ENCODE assay signal across 16 cellular contexts in genomic region chr2:225056330-225057073, GRCh38. TPM values are rescaled to one million over a fixed set of nuclear protein-coding genes. Genes with fewer than 3 reads are reported as not detected.
A peak's percentile ranks its signal among the peaks of the same experiment; 100 is the strongest.
DNase-seq lines count a peak whose midpoint lies in the region; ATAC-seq and TF ChIP-seq lines count a peak whose summit lies in the region.
"Had no signal": no experiment of that assay in that cellular context is flagged by ENCODE, and none has a peak within 500 bp of the region (broad histone marks: within the 10 kb centered on the region; RNA-seq: fewer than 3 reads in every experiment).

No MANE protein-coding gene starts in this region.

- no peak overlapping the region for H3K4me3 Mint-ChIP-seq in activated CD4-positive, alpha-beta memory T cell treated with anti-CD3 and anti-CD28 coated beads for 36 hours
- H3K4me3 Mint-ChIP-seq in activated CD4-positive, alpha-beta memory T cell treated with anti-CD3 and anti-CD28 coated beads, Interleukin-2, amount 10 ng/mL, durations not matched to agents 7 days and 5 days, result no peak overlapping the region
- H3K4me3 Mint-ChIP-seq in activated T-helper 17 cell treated with anti-CD3 and anti-CD28 coated beads, Interleukin-2, amount 50 U/mL, for 72 hours, result peak overlapping the region; percentile 25
- H3K4me3 Mint-ChIP-seq: brain had no signal

- peak; percentile 23 for DNase-seq in activated CD4-positive, alpha-beta memory T cell treated with anti-CD3 and anti-CD28 coated beads for 36 hours
- no peak for DNase-seq in activated CD4-positive, alpha-beta memory T cell treated with anti-CD3 and anti-CD28 coated beads, Interleukin-2, amount 10 ng/mL, durations not matched to agents 7 days and 5 days
- DNase-seq in ELR (ENCODE audit: low read depth), result peak; percentile 71
- DNase-seq in fibroblast of villous mesenchyme (ENCODE audit: low read depth), result peak; percentile 54
- DNase-seq in HuH-7 (ENCODE audit: low spot score), result no peak
- DNase-seq in activated effector memory CD4-positive, alpha-beta T cell treated with anti-CD3 and anti-CD28 coated beads, Interleukin-2, amount 50 U/mL, for 16 hours, result no peak
- DNase-seq: Calu3, head of caudate nucleus, kidney glomerular epithelial cell, NCI-H146, NCI-H446 treated with DMSO at 0.1 percent for 48 hours, pancreas had no signal

- peak overlapping the region; percentile 6 for H3K27ac Mint-ChIP-seq in activated CD4-positive, alpha-beta memory T cell treated with anti-CD3 and anti-CD28 coated beads for 36 hours
- H3K27ac Mint-ChIP-seq in activated CD4-positive, alpha-beta memory T cell treated with anti-CD3 and anti-CD28 coated beads, Interleukin-2, amount 10 ng/mL, durations not matched to agents 7 days and 5 days, result no peak overlapping the region
- no peak overlapping the region for H3K27ac Mint-ChIP-seq in activated T-helper 17 cell treated with anti-CD3 and anti-CD28 coated beads, Interleukin-2, amount 50 U/mL, for 72 hours
- H3K27ac Mint-ChIP-seq: brain had no signal

- H3K36me3 Mint-ChIP-seq in activated CD4-positive, alpha-beta memory T cell treated with anti-CD3 and anti-CD28 coated beads for 36 hours, result no peaks in the 10 kb centered on the region
- H3K36me3 Mint-ChIP-seq in activated CD4-positive, alpha-beta memory T cell treated with anti-CD3 and anti-CD28 coated beads, Interleukin-2, amount 10 ng/mL, durations not matched to agents 7 days and 5 days (ENCODE audit: low read depth), result no peaks in the 10 kb centered on the region
- no peaks in the 10 kb centered on the region for H3K36me3 Mint-ChIP-seq in activated T-helper 17 cell treated with anti-CD3 and anti-CD28 coated beads, Interleukin-2, amount 50 U/mL, for 72 hours (ENCODE audit: low read depth)
- H3K36me3 Mint-ChIP-seq: brain had no signal

- peaks cover 3% of the 10 kb centered on the region for H3K9me3 Mint-ChIP-seq in activated CD4-positive, alpha-beta memory T cell treated with anti-CD3 and anti-CD28 coated beads for 36 hours
- H3K9me3 Mint-ChIP-seq in activated CD4-positive, alpha-beta memory T cell treated with anti-CD3 and anti-CD28 coated beads, Interleukin-2, amount 10 ng/mL, durations not matched to agents 7 days and 5 days, result no peaks in the 10 kb centered on the region
- no peaks in the 10 kb centered on the region for H3K9me3 Mint-ChIP-seq in activated T-helper 17 cell treated with anti-CD3 and anti-CD28 coated beads, Interleukin-2, amount 50 U/mL, for 72 hours

- POLR2A ChIA-PET in activated CD4-positive, alpha-beta memory T cell treated with anti-CD3 and anti-CD28 coated beads for 36 hours (lab: Charles Lee), result no interaction called here
- POLR2A ChIA-PET in activated CD4-positive, alpha-beta memory T cell treated with anti-CD3 and anti-CD28 coated beads, Interleukin-2, amount 10 ng/mL, durations not matched to agents 7 days and 5 days (lab: Charles Lee), result interaction anchor here (0.7 to 2.7 kb wide), 5 partner anchors 9 to 123 kb away, joined by 3 to 32 read pairs (median 4); partner anchors contain the start of gene DOCK10

- H3K4me3 ChIP-seq in fibroblast of villous mesenchyme (ENCODE audit: low read depth, low read length), result no peak overlapping the region
- H3K4me3 ChIP-seq: pancreas had no signal

- no peak for TF ChIP-seq CTCF in fibroblast of villous mesenchyme (IDR thresholded peaks at IDR 0.05; ENCODE audit: insufficient read depth, low read depth, low read length)

- H3K4me1 Mint-ChIP-seq in activated CD4-positive, alpha-beta memory T cell treated with anti-CD3 and anti-CD28 coated beads for 36 hours (ENCODE audit: low read depth), result peaks cover 50% of the 10 kb centered on the region
- H3K4me1 Mint-ChIP-seq in activated CD4-positive, alpha-beta memory T cell treated with anti-CD3 and anti-CD28 coated beads, Interleukin-2, amount 10 ng/mL, durations not matched to agents 7 days and 5 days, result peaks cover 57% of the 10 kb centered on the region
- peaks cover 18% of the 10 kb centered on the region for H3K4me1 Mint-ChIP-seq in activated T-helper 17 cell treated with anti-CD3 and anti-CD28 coated beads, Interleukin-2, amount 50 U/mL, for 72 hours
- H3K4me1 Mint-ChIP-seq: brain had no signal

- H3K27me3 Mint-ChIP-seq in activated CD4-positive, alpha-beta memory T cell treated with anti-CD3 and anti-CD28 coated beads for 36 hours, result no peaks in the 10 kb centered on the region
- no peaks in the 10 kb centered on the region for H3K27me3 Mint-ChIP-seq in activated CD4-positive, alpha-beta memory T cell treated with anti-CD3 and anti-CD28 coated beads, Interleukin-2, amount 10 ng/mL, durations not matched to agents 7 days and 5 days
- no peaks in the 10 kb centered on the region for H3K27me3 Mint-ChIP-seq in activated T-helper 17 cell treated with anti-CD3 and anti-CD28 coated beads, Interleukin-2, amount 50 U/mL, for 72 hours
- H3K27me3 Mint-ChIP-seq: brain had no signal

- intact Hi-C loops in activated CD4-positive, alpha-beta memory T cell treated with anti-CD3 and anti-CD28 coated beads for 36 hours (cut with micrococcal nuclease), result loop anchor here (1.0 to 2.0 kb wide), 2 partner anchors 9 to 14 kb away; partner anchors contain the start of gene DOCK10

- CTCF ChIA-PET in activated CD4-positive, alpha-beta memory T cell treated with anti-CD3 and anti-CD28 coated beads for 36 hours (lab: Charles Lee), result no interaction called here
- CTCF ChIA-PET in activated CD4-positive, alpha-beta memory T cell treated with anti-CD3 and anti-CD28 coated beads, Interleukin-2, amount 10 ng/mL, durations not matched to agents 7 days and 5 days (lab: Charles Lee), result no interaction called here

- ATAC-seq in activated T-helper 17 cell treated with anti-CD3 and anti-CD28 coated beads, Interleukin-2, amount 50 U/mL, for 72 hours (replicated peaks), result peak; percentile 77
- ATAC-seq in HG02759 (IDR thresholded peaks at IDR 0.05; ENCODE audit: unreplicated experiment), result no peak
- ATAC-seq: pancreas, SK-N-SH treated with all-trans-retinoic acid at 6 μM for 48 hours had no signal

RNA-seq across cellular contexts. Expression of gene DOCK10, which starts 14.2 kb away (rescaled TPM):
- total RNA-seq in activated CD4-positive, alpha-beta memory T cell treated with anti-CD3 and anti-CD28 coated beads for 36 hours, result 100 to 1,000 TPM; 134 to 139 TPM
- 100 to 1,000 TPM; 223 to 239 TPM for total RNA-seq in activated CD4-positive, alpha-beta memory T cell treated with anti-CD3 and anti-CD28 coated beads, Interleukin-2, amount 10 ng/mL, durations not matched to agents 7 days and 5 days
- 100 to 1,000 TPM; 142 to 227 TPM for total RNA-seq in activated T-helper 17 cell treated with anti-CD3 and anti-CD28 coated beads, Interleukin-2, amount 50 U/mL, for 72 hours
- total RNA-seq in fibroblast of villous mesenchyme, result 20.7 and 26.1 TPM in 2 replicates

Comparison
In these comparisons a context has a peak if more than half of its experiments do, and no peak if none do; other contexts are left out.
1. DNase-seq: peak in activated CD4-positive, alpha-beta memory T cell treated with anti-CD3 and anti-CD28 coated beads for 36 hours (single experiment), ELR (single experiment) and fibroblast of villous mesenchyme (single experiment); none in activated CD4-positive, alpha-beta memory T cell treated with anti-CD3 and anti-CD28 coated beads, Interleukin-2, amount 10 ng/mL, durations not matched to agents 7 days and 5 days (single experiment), HuH-7 (single experiment) and activated effector memory CD4-positive, alpha-beta T cell treated with anti-CD3 and anti-CD28 coated beads, Interleukin-2, amount 50 U/mL, for 16 hours (single experiment).